ENCODE assay signal across 19 cellular contexts in genomic region chr7:138575897-138576428, GRCh38.
"Had no signal": no experiment of that assay in that cellular context is flagged by ENCODE, and none has a peak within 500 bp of the region (broad histone marks: within the 10 kb centered on the region; RNA-seq: fewer than 3 reads in every experiment).

No MANE protein-coding gene starts in this region.

- H3K27ac Mint-ChIP-seq: activated naive CD8-positive, alpha-beta T cell treated with anti-CD3 and anti-CD28 coated beads, Interleukin-2, amount 10 ng/mL, durations not matched to agents 7 days and 5 days; natural killer cell treated with Interleukin-12 subunit alpha and Interleukin-12 subunit beta and Interleukin-15 and Interleukin-18, amount 100 ng/mL, for 72 hours had no signal

- H3K9me3 Mint-ChIP-seq: activated naive CD8-positive, alpha-beta T cell treated with anti-CD3 and anti-CD28 coated beads, Interleukin-2, amount 10 ng/mL, durations not matched to agents 7 days and 5 days; natural killer cell treated with Interleukin-12 subunit alpha and Interleukin-12 subunit beta and Interleukin-15 and Interleukin-18, amount 100 ng/mL, for 72 hours had no signal

- H3K27ac ChIP-seq: coronary artery, foreskin keratinocyte, hepatocyte, lower lobe of right lung, transverse colon, uterus, WERI-Rb-1 had no signal

- H3K4me3 ChIP-seq: coronary artery, hepatocyte, lower lobe of right lung, transverse colon, uterus had no signal

- H3K36me3 ChIP-seq: uterus had no signal

- H3K4me3 Mint-ChIP-seq: activated naive CD8-positive, alpha-beta T cell treated with anti-CD3 and anti-CD28 coated beads, Interleukin-2, amount 10 ng/mL, durations not matched to agents 7 days and 5 days; natural killer cell treated with Interleukin-12 subunit alpha and Interleukin-12 subunit beta and Interleukin-15 and Interleukin-18, amount 100 ng/mL, for 72 hours had no signal

- H3K4me1 Mint-ChIP-seq: activated naive CD8-positive, alpha-beta T cell treated with anti-CD3 and anti-CD28 coated beads, Interleukin-2, amount 10 ng/mL, durations not matched to agents 7 days and 5 days had no signal

- H3K4me1 ChIP-seq: foreskin keratinocyte, lower lobe of right lung, transverse colon, uterus had no signal

- DNase-seq: activated CD4-positive, alpha-beta T cell treated with anti-CD3 and anti-CD28 coated beads, Interleukin-2, amount 50 U/mL, for 4 hours; activated naive CD8-positive, alpha-beta T cell treated with anti-CD3 and anti-CD28 coated beads, Interleukin-2, amount 10 ng/mL, durations not matched to agents 7 days and 5 days; amygdala; foreskin keratinocyte; left colon; lower lobe of right lung; nucleus accumbens; posterior cingulate gyrus; retina; stimulated activated CD4-positive, alpha-beta T cell treated with anti-CD3 and anti-CD28 coated beads, Interleukin-2, amount 100 ng/mL, for 24 hours; stimulated activated naive CD8-positive, alpha-beta T cell treated with anti-CD3 and anti-CD28 coated beads, Interleukin-15, Interleukin-2, amounts not matched to agents 100 U/mL and 50 U/mL, for 24 hours; SW 1271; T-helper 2 cell; transverse colon; uterus; WERI-Rb-1 had no signal

- H3K27me3 ChIP-seq: foreskin keratinocyte, hepatocyte, transverse colon, uterus had no signal

- H3K9me3 ChIP-seq: lower lobe of right lung, transverse colon, uterus had no signal

- H3K27me3 Mint-ChIP-seq: activated naive CD8-positive, alpha-beta T cell treated with anti-CD3 and anti-CD28 coated beads, Interleukin-2, amount 10 ng/mL, durations not matched to agents 7 days and 5 days; natural killer cell treated with Interleukin-12 subunit alpha and Interleukin-12 subunit beta and Interleukin-15 and Interleukin-18, amount 100 ng/mL, for 72 hours had no signal

- ATAC-seq: foreskin keratinocyte; left colon; lower lobe of right lung; natural killer cell treated with Interleukin-12 subunit alpha and Interleukin-12 subunit beta and Interleukin-15 and Interleukin-18, amount 100 ng/mL, for 72 hours; stimulated activated naive CD8-positive, alpha-beta T cell treated with anti-CD3 and anti-CD28 coated beads, Interleukin-15, Interleukin-2, amounts not matched to agents 100 U/mL and 50 U/mL, for 24 hours had no signal
